ENCODE assay signal across 1 cellular context in genomic region chr4:13328591-13328990, GRCh38.
TF ChIP-seq lines count a peak whose summit lies in the region.

No MANE protein-coding gene starts in this region.

TF ChIP-seq in IMR-90, 13 proteins besides CTCF, POLR2A, EP300 and RAD21 (continued from another document):
- TF ChIP-seq, protein P1, sequence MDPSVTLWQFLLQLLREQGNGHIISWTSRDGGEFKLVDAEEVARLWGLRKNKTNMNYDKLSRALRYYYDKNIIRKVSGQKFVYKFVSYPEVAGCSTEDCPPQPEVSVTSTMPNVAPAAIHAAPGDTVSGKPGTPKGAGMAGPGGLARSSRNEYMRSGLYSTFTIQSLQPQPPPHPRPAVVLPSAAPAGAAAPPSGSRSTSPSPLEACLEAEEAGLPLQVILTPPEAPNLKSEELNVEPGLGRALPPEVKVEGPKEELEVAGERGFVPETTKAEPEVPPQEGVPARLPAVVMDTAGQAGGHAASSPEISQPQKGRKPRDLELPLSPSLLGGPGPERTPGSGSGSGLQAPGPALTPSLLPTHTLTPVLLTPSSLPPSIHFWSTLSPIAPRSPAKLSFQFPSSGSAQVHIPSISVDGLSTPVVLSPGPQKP (IDR thresholded peaks at IDR 0.05; ENCODE audit: borderline replicate concordance, low read depth, low read length): no peak
- no peak for TF ChIP-seq CHD1 (IDR thresholded peaks at IDR 0.05; ENCODE audit: low read depth, low read length)
- TF ChIP-seq FOS (IDR thresholded peaks at IDR 0.05; ENCODE audit: low read depth, low read length): no peak
- no peak for TF ChIP-seq RFX5 (IDR thresholded peaks at IDR 0.05; ENCODE audit: low read depth, low read length)
